In genomic region chr19:2575734-2576481, GRCh38 we compare ENCODE assay signal across 11 cellular contexts.
DNase-seq lines count a peak whose midpoint lies in the region; ATAC-seq, FAIRE-seq and TF ChIP-seq lines count a peak whose summit lies in the region.
"Had no signal": no experiment of that assay in that cellular context is flagged by ENCODE, and none has a peak within 500 bp of the region (broad histone marks: within the 10 kb centered on the region; RNA-seq: fewer than 3 reads in every experiment).

No MANE protein-coding gene starts in this region.

- H3K27me3 ChIP-seq in transverse colon: no peaks in the 10 kb centered on the region

- TF ChIP-seq POLR2A in lower leg skin (IDR thresholded peaks at IDR 0.05): no peak
- no peak for TF ChIP-seq POLR2A in transverse colon (IDR thresholded peaks at IDR 0.05)

- H3K36me3 ChIP-seq in transverse colon: no peaks in the 10 kb centered on the region

- TF ChIP-seq CTCF in cardiac fibroblast (IDR thresholded peaks at IDR 0.05; ENCODE audit: low read depth, low read length) (no peak), lower leg skin (IDR thresholded peaks at IDR 0.05) (peak in 1 of 3 donors; percentile 93), transverse colon (IDR thresholded peaks at IDR 0.05) (no peak)

- peak overlapping the region in 3 of 4 donors; percentile 65 to 87 (median 77) for H3K27ac ChIP-seq in transverse colon

- FAIRE-seq in HTR-8/SVneo (lab: Jason Lieb, UNC): peak; percentile 84

- H3K9me3 ChIP-seq in transverse colon: no peaks in the 10 kb centered on the region

- no peak for TF ChIP-seq EP300 in transverse colon (IDR thresholded peaks at IDR 0.05; ENCODE audit: low read depth)

- 61 to 69% methylated on average over 32 to 37 of the region's 37 CpGs for WGBS in lower leg skin, 2 donors
- 69 to 80% methylated on average over 3 to 35 of the region's 37 CpGs for whole genome bisulfite sequencing in transverse colon (ENCODE audit: low coverage in 1 of 2), 2 donors

- no peak for ATAC-seq in HG03460 (IDR thresholded peaks at IDR 0.05; ENCODE audit: unreplicated experiment)
- ATAC-seq: activated T-helper 17 cell treated with anti-CD3 and anti-CD28 coated beads, Interleukin-2, amount 50 U/mL, for 72 hours had no signal

- DNase-seq in HTR-8/SVneo (ENCODE audit: insufficient read length, low spot score) (no peak), cardiac fibroblast (ENCODE audit: low read depth in 2 of 2) (peak; percentile 96 to 97), lower leg skin (ENCODE audit: low spot score in 2 of 2) (peak; percentile 85 to 97), transverse colon (peak; percentile 42), NCI-H146 (lab: John Stamatoyannopoulos, UW) (no peak), HT-29 (ENCODE audit: low spot score) (no peak)
- DNase-seq: NCI-H2227 treated with DMSO at 0.1 percent for 48 hours; stimulated activated CD4-positive, alpha-beta T cell treated with anti-CD3 and anti-CD28 coated beads, Interleukin-2, amount 100 ng/mL, for 24 hours; T-helper 9 cell had no signal

- peaks cover 15 to 43% (median 28%) of the 10 kb centered on the region in 4 donors for H3K4me1 ChIP-seq in transverse colon

- H3K4me3 ChIP-seq in cardiac fibroblast (replicated peaks in 1 of 2; ENCODE audit: low read depth in 2 of 2, low read length in 2 of 2) (no peak overlapping the region), lower leg skin (ENCODE audit: low read depth, poor library complexity, severe bottlenecking) (no peak overlapping the region), transverse colon (no peak overlapping the region)

- in situ Hi-C loops in transverse colon (cut with MboI; ENCODE audit: low pct_ligation_motif_present in 1 of 4, low pct_unique_long_range_greater_than_20kb in 1 of 4, low sequenced_read_pairs in 3 of 4): no loop called here

- intact Hi-C loops in lower leg skin (cut with DNase I; ENCODE audit: low total_unique reads) (no loop called here), transverse colon (cut with DNase I; ENCODE audit: low total_unique reads) (loop anchor here (5.0 kb wide), 2 partner anchors 34 to 36 kb away; no protein-coding TSS in a partner anchor)

Comparison
In these comparisons a context has a peak if more than half of its experiments do, and no peak if none do; other contexts are left out.
1. DNase-seq: peak in cardiac fibroblast (2 of 2), lower leg skin (2 of 2) and transverse colon (single experiment); none in HTR-8/SVneo (single experiment), NCI-H146 (single experiment) and HT-29 (single experiment).